ENCODE assay signal across 19 cellular contexts in the genomic region with DNA sequence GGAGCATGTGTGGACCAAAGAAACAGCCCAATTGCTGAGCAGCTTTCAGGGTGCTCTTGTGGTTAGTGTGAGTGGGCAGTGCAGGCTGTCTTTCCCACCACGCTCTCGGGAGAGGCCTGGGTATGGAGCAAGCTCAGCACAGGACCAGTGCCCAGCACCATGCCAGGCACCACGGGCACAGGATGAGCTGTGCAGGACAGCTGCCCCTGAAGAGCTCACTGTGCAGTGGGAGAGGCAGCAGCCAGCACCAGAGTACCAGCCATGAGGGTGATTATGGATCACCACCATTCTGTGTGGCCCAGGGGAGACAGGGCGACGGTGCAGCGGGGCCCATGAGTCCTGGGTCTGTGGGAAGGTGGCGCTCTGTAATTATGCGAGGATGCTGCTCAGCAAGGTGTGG.
"Had no signal": no experiment of that assay in that cellular context is flagged by ENCODE, and none has a peak within 500 bp of the region (broad histone marks: within the 10 kb centered on the region; RNA-seq: fewer than 3 reads in every experiment).

No MANE protein-coding gene starts in this region.

- H3K4me3 ChIP-seq: ascending aorta, breast epithelium, dorsolateral prefrontal cortex, gastroesophageal sphincter, skin epidermis, suprapubic skin, upper lobe of left lung had no signal

- H3K9me3 Mint-ChIP-seq: activated T-helper 1 cell treated with anti-CD3 and anti-CD28 coated beads, Interleukin-12 subunit alpha, Interleukin-12 subunit beta, Interleukin-2, Interleukin-4 antibody, amounts not matched to agents 30 ng/mL and 10 ng/mL and 1 ng/mL, durations not matched to agents 14 hours and 24 hours and 36 hours; mesothelial cell of epicardium; neural crest cell; T-helper 2 cell treated with Interferon-gamma antibody and Interleukin-4, amounts not matched to agents 5 μg/mL and 100 μg/mL, for 36 hours had no signal

- ATAC-seq: activated CD8-positive, alpha-beta T cell treated with anti-CD3 and anti-CD28 coated beads, Interleukin-2, amount 10 ng/mL, durations not matched to agents 7 days and 5 days; gastroesophageal sphincter; stimulated activated naive CD8-positive, alpha-beta T cell treated with anti-CD3 and anti-CD28 coated beads, Interleukin-15, Interleukin-2, amounts not matched to agents 100 U/mL and 50 U/mL, for 24 hours had no signal

- H3K36me3 ChIP-seq: breast epithelium, upper lobe of left lung had no signal

- H3K4me1 Mint-ChIP-seq: activated B cell treated with CpG ODN at 0.5 μM for 24 hours, mesothelial cell of epicardium, neural crest cell had no signal

- H3K4me1 ChIP-seq: ascending aorta, breast epithelium, gastroesophageal sphincter, parathyroid adenoma, suprapubic skin, upper lobe of left lung had no signal

- H3K36me3 Mint-ChIP-seq: mesothelial cell of epicardium had no signal

- H3K9me3 ChIP-seq: ascending aorta, gastroesophageal sphincter, suprapubic skin, upper lobe of left lung had no signal

- H3K4me3 Mint-ChIP-seq: activated B cell treated with CpG ODN at 0.5 μM for 24 hours; activated CD8-positive, alpha-beta T cell treated with anti-CD3 and anti-CD28 coated beads, Interleukin-2, amount 10 ng/mL, durations not matched to agents 7 days and 5 days; activated T-helper 1 cell treated with anti-CD3 and anti-CD28 coated beads, Interleukin-12 subunit alpha, Interleukin-12 subunit beta, Interleukin-2, Interleukin-4 antibody, amounts not matched to agents 30 ng/mL and 10 ng/mL and 1 ng/mL, durations not matched to agents 14 hours and 24 hours and 36 hours; mesothelial cell of epicardium; neural crest cell; T-helper 2 cell treated with Interferon-gamma antibody and Interleukin-4, amounts not matched to agents 5 μg/mL and 100 μg/mL, for 36 hours had no signal

- H3K27ac Mint-ChIP-seq: activated B cell treated with CpG ODN at 0.5 μM for 24 hours; activated CD8-positive, alpha-beta T cell treated with anti-CD3 and anti-CD28 coated beads, Interleukin-2, amount 10 ng/mL, durations not matched to agents 7 days and 5 days; activated T-helper 1 cell treated with anti-CD3 and anti-CD28 coated beads, Interleukin-12 subunit alpha, Interleukin-12 subunit beta, Interleukin-2, Interleukin-4 antibody, amounts not matched to agents 30 ng/mL and 10 ng/mL and 1 ng/mL, durations not matched to agents 14 hours and 24 hours and 36 hours; mesothelial cell of epicardium; T-helper 2 cell treated with Interferon-gamma antibody and Interleukin-4, amounts not matched to agents 5 μg/mL and 100 μg/mL, for 36 hours had no signal

- H3K27me3 ChIP-seq: ascending aorta, breast epithelium, dorsolateral prefrontal cortex, gastroesophageal sphincter, suprapubic skin had no signal

- DNase-seq: activated B cell treated with CpG ODN at 0.5 μM for 24 hours; activated CD4-positive, alpha-beta T cell treated with anti-CD3 and anti-CD28 coated beads for 48 hours; activated CD8-positive, alpha-beta T cell treated with anti-CD3 and anti-CD28 coated beads, Interleukin-2, amount 10 ng/mL, durations not matched to agents 7 days and 5 days; activated naive CD4-positive, alpha-beta T cell treated with Interleukin-2 at 50 U/mL for 16 hours; erythroblast; stimulated activated CD4-positive, alpha-beta T cell treated with anti-CD3 and anti-CD28 coated beads, Interleukin-4, amount 100 ng/mL, for 24 hours; stimulated activated naive CD8-positive, alpha-beta T cell treated with anti-CD3 and anti-CD28 coated beads, Interleukin-15, Interleukin-2, amounts not matched to agents 100 U/mL and 50 U/mL, for 24 hours had no signal

- H3K27ac ChIP-seq: ascending aorta, breast epithelium, gastroesophageal sphincter, parathyroid adenoma, skin epidermis, suprapubic skin, upper lobe of left lung had no signal
